In genomic region chr5:6525910-6526309, GRCh38 we compare ENCODE assay signal across 10 cellular contexts.
DNase-seq lines count a peak whose midpoint lies in the region; ATAC-seq and TF ChIP-seq lines count a peak whose summit lies in the region.
"Had no signal": no experiment of that assay in that cellular context is flagged by ENCODE, and none has a peak within 500 bp of the region (broad histone marks: within the 10 kb centered on the region; RNA-seq: fewer than 3 reads in every experiment).

No MANE protein-coding gene starts in this region.

- H3K27ac ChIP-seq in IMR-90 (ENCODE audit: insufficient read depth, low read length) (no peak overlapping the region), adrenal gland (no peak overlapping the region), right lobe of liver (no peak overlapping the region)

- H2BK5ac ChIP-seq in IMR-90 (ENCODE audit: low read depth, low read length, poor library complexity, severe bottlenecking) = no peak overlapping the region

- intact Hi-C loops in IMR-90 (cut with micrococcal nuclease) = no loop called here
- intact Hi-C loops in adrenal gland (cut with DNase I) = no loop called here
- intact Hi-C loops in right lobe of liver (cut with DNase I) = loop anchor here in 1 of 2 donors (10.0 kb wide), 1 partner anchor 231 kb away; no protein-coding TSS in a partner anchor

- no peak overlapping the region for H2AK5ac ChIP-seq in IMR-90 (ENCODE audit: low read depth, low read length)

- 59% methylated on average over 3 of the region's 9 CpGs; no CpG with 5 or more reads in 1 of the 2 experiments for WGBS in IMR-90 (ENCODE audit: extremely low coverage in 2 of 2, insufficient read length in 1 of 2), 2 experiments
- 59 to 70% (median 65%) methylated on average over 9 of the region's 9 CpGs for WGBS in adrenal gland, 4 donors
- 44% methylated on average over 7 of the region's 9 CpGs for WGBS in right lobe of liver (ENCODE audit: insufficient coverage, low coverage, low lambda C conversion rate, missing lambda C conversion rate)

- H3K18ac ChIP-seq in IMR-90 (ENCODE audit: low read depth, low read length) = no peak overlapping the region

- no peak overlapping the region for H4K91ac ChIP-seq in IMR-90 (ENCODE audit: insufficient read depth, low read depth, low read length)

- H3K23ac ChIP-seq in IMR-90 (ENCODE audit: low read depth, low read length) = no peak overlapping the region

- BruUV-seq in IMR-90 (replicated peaks; lab: Mats Ljungman, UMichigan) = no TSS peak

- H3K4me1 ChIP-seq in IMR-90 (ENCODE audit: control insufficient read depth, insufficient read depth, low read length) = no peaks in the 10 kb centered on the region
- H3K4me1 ChIP-seq in adrenal gland (replicated peaks in 1 of 2) = no peaks in the 10 kb centered on the region
- peaks cover 0 to 7% (median 3%) of the 10 kb centered on the region in 4 donors for H3K4me1 ChIP-seq in right lobe of liver
- H3K4me1 ChIP-seq: HAP-1 had no signal

- no peak overlapping the region for H2BK20ac ChIP-seq in IMR-90 (ENCODE audit: low read depth, low read length)

- H3K9me3 ChIP-seq in IMR-90 (ENCODE audit: control insufficient read depth, insufficient read depth, low read length) (no peaks in the 10 kb centered on the region), adrenal gland (replicated peaks in 1 of 3) (no peaks in the 10 kb centered on the region), right lobe of liver (no peaks in the 10 kb centered on the region)
- H3K9me3 ChIP-seq: HAP-1 had no signal

- dilution Hi-C loops in IMR-90 (cut with HindIII; ENCODE audit: low sequenced_read_pairs, unreplicated experiment) = no loop called here

- H3K56ac ChIP-seq in IMR-90 (ENCODE audit: extremely low read depth, insufficient read depth, low read length) = no peak overlapping the region

- peak; percentile 24 for DNase-seq in ELR (ENCODE audit: low read depth)
- peak; percentile 1 for DNase-seq in IMR-90
- DNase-seq in adrenal gland = peak in 6 of 7 donors; percentile 27 to 73 (median 35)
- DNase-seq in right lobe of liver = peak in 1 of 3 donors; percentile 63
- no peak for DNase-seq in NCI-H226
- DNase-seq in T-helper 1 cell = no peak
- DNase-seq in stimulated activated naive CD4-positive, alpha-beta T cell treated with Interleukin-2 at 50 U/mL for 16 hours (lab: John Stamatoyannopoulos, UW) = no peak
- DNase-seq: activated B cell treated with CpG ODN at 0.5 μM for 24 hours had no signal

- H3K4me2 ChIP-seq in IMR-90 (ENCODE audit: low read depth, low read length) = no peak overlapping the region

- CTCF ChIA-PET in IMR-90 (lab: Yijun Ruan, JAX) = no interaction called here

- H4K20me1 ChIP-seq in IMR-90 (ENCODE audit: insufficient read depth, low read length) = no peaks in the 10 kb centered on the region

- TF ChIP-seq RAD21 in IMR-90 (IDR thresholded peaks at IDR 0.05; ENCODE audit: low read length) = peak; percentile 16; the same call in 1 of the 2 replicates

- TF ChIP-seq CTCF in IMR-90 (conservative IDR thresholded peaks at IDR 0.05; ENCODE audit: low read depth, low read length) (no peak; the same call in 1 of the 2 replicates), adrenal gland (IDR thresholded peaks at IDR 0.05) (peak in 4 of 6 experiments; percentile 8 to 47 (median 40)), right lobe of liver (IDR thresholded peaks at IDR 0.05) (peak; percentile 48 to 62 (median 59))

- H2AK9ac ChIP-seq in IMR-90 (replicated peaks; ENCODE audit: low read depth, low read length, poor library complexity) = no peak overlapping the region

- POLR2A ChIA-PET in IMR-90 (lab: Charles Lee; ENCODE audit: unreplicated experiment) = no interaction called here

- TF ChIP-seq POLR2A in IMR-90 (IDR thresholded peaks at IDR 0.05; ENCODE audit: low read depth, low read length) (no peak), adrenal gland (IDR thresholded peaks at IDR 0.05) (no peak), right lobe of liver (IDR thresholded peaks at IDR 0.05) (no peak)

- no peak overlapping the region for H3K14ac ChIP-seq in IMR-90 (replicated peaks; ENCODE audit: low read depth, low read length)

- no peak overlapping the region for H3K4me3 ChIP-seq in IMR-90 (ENCODE audit: insufficient read depth, low read depth, low read length)
- no peak overlapping the region for H3K4me3 ChIP-seq in adrenal gland
- H3K4me3 ChIP-seq in right lobe of liver = no peak overlapping the region
- H3K4me3 ChIP-seq: HAP-1 had no signal

- in situ Hi-C loops in IMR-90 (cut with MboI; ENCODE audit: low sequenced_read_pairs) = no loop called here

- H3K79me1 ChIP-seq in IMR-90 (ENCODE audit: low read depth in 1 of 2, low read length in 2 of 2) = no peaks in the 10 kb centered on the region

- H3K36me3 ChIP-seq in IMR-90 (ENCODE audit: control insufficient read depth, insufficient read depth, low read length) = no peaks in the 10 kb centered on the region
- H3K36me3 ChIP-seq in adrenal gland (replicated peaks in 1 of 2) = no peaks in the 10 kb centered on the region
- no peaks in the 10 kb centered on the region for H3K36me3 ChIP-seq in right lobe of liver
- H3K36me3 ChIP-seq: HAP-1 had no signal

- no peak overlapping the region for H3K4ac ChIP-seq in IMR-90 (ENCODE audit: low read depth, low read length)

- no peak overlapping the region for H4K5ac ChIP-seq in IMR-90 (ENCODE audit: low read depth, low read length)

- no peak overlapping the region for H2BK15ac ChIP-seq in IMR-90 (ENCODE audit: low read depth, low read length)

- H2BK120ac ChIP-seq in IMR-90 (ENCODE audit: low read depth, low read length) = no peak overlapping the region

- no peaks in the 10 kb centered on the region for H3K9me1 ChIP-seq in IMR-90 (ENCODE audit: insufficient read depth, low read length)

- no peak overlapping the region for H3K9ac ChIP-seq in IMR-90 (ENCODE audit: low read depth, low read length)

- H2AFZ ChIP-seq in IMR-90 (replicated peaks; ENCODE audit: low read length, poor library complexity) = peak overlapping the region; percentile 23

- H3K27me3 ChIP-seq in IMR-90 (ENCODE audit: control insufficient read depth, insufficient read depth, low read length) = peaks cover 3% of the 10 kb centered on the region; the same call in 1 of the 2 replicates
- H3K27me3 ChIP-seq in adrenal gland = no peaks in the 10 kb centered on the region
- H3K27me3 ChIP-seq in right lobe of liver = no peaks in the 10 kb centered on the region

- H4K8ac ChIP-seq in IMR-90 (ENCODE audit: low read depth in 2 of 2, low read length in 2 of 2) = no peak overlapping the region

- ATAC-seq in IMR-90 (ENCODE audit: low read depth) (no peak), right lobe of liver (peak; percentile 90 to 99 (median 94)), GM18502 (IDR thresholded peaks at IDR 0.05; ENCODE audit: poor library complexity, unreplicated experiment) (no peak)

TF ChIP-seq in IMR-90, 13 proteins besides CTCF, POLR2A, EP300 and RAD21:
- no peak for TF ChIP-seq CEBPB (IDR thresholded peaks at IDR 0.05; ENCODE audit: low read depth, low read length)
- no peak for TF ChIP-seq MXI1 (IDR thresholded peaks at IDR 0.05; ENCODE audit: borderline replicate concordance, low read depth, low read length)
- TF ChIP-seq MAFK (IDR thresholded peaks at IDR 0.05; ENCODE audit: low read depth, low read length) = no peak
- TF ChIP-seq NFE2L2 (IDR thresholded peaks at IDR 0.05; ENCODE audit: low read depth, low read length) = no peak
- no peak for TF ChIP-seq FOS (IDR thresholded peaks at IDR 0.05; ENCODE audit: low read depth, low read length)
- TF ChIP-seq CHD1 (IDR thresholded peaks at IDR 0.05; ENCODE audit: low read depth, low read length) = no peak
- no peak for TF ChIP-seq RFX5 (IDR thresholded peaks at IDR 0.05; ENCODE audit: low read depth, low read length)

Comparison
In these comparisons a context has a peak if more than half of its experiments do, and no peak if none do; other contexts are left out.
1. DNase-seq: peak in ELR (single experiment), IMR-90 (single experiment) and adrenal gland (6 of 7); none in NCI-H226 (single experiment), T-helper 1 cell (0 of 5) and stimulated activated naive CD4-positive, alpha-beta T cell treated with Interleukin-2 at 50 U/mL for 16 hours (single experiment).
2. ATAC-seq: peak in right lobe of liver (4 of 4); none in IMR-90 (single experiment) and GM18502 (single experiment).